Comparison of ENCODE assay signal across 25 cellular contexts in genomic region chr1:162590686-162591085, GRCh38.
"Had no signal": no experiment of that assay in that cellular context is flagged by ENCODE, and none has a peak within 500 bp of the region (broad histone marks: within the 10 kb centered on the region; RNA-seq: fewer than 3 reads in every experiment).

No MANE protein-coding gene starts in this region.

- H3K9me3 Mint-ChIP-seq: T-cell; T-helper 1 cell treated with Interleukin-12 subunit alpha and Interleukin-12 subunit beta and Interleukin-4 antibody, amounts not matched to agents 30 μg/mL and 1 μg/mL, for 36 hours had no signal

- DNase-seq: NCI-H1092; NCI-H1105 treated with DMSO at 0.1 percent for 48 hours; NCI-H1417 treated with DMSO at 0.1 percent for 48 hours; NCI-H146; NCI-H1694 treated with DMSO at 0.1 percent for 48 hours; NCI-H1930; NCI-H2081; NCI-H2107; NCI-H2227 treated with DMSO at 0.1 percent for 48 hours; NCI-H524; NCI-H526 treated with DMSO at 0.1 percent for 48 hours; NCI-H748 treated with DMSO at 0.1 percent for 48 hours; NK-92 treated with Interleukin-12 subunit alpha and Interleukin-12 subunit beta, amount 100 ng/mL, for 24 hours; PC-3; SHP77 treated with DMSO at 0.1 percent for 48 hours; SJCRH30; SK-N-SH; SW 1271; T-cell had no signal

- H3K9ac ChIP-seq: SK-N-SH had no signal

- H3K4me3 ChIP-seq: K562, SJCRH30 had no signal

- H3K9me3 ChIP-seq: SJCRH30, SK-N-SH had no signal

- H3K27me3 ChIP-seq: SJCRH30 had no signal

- H3K27ac ChIP-seq: HL-60, SJCRH30 had no signal

- H3K4me1 ChIP-seq: SJCRH30 had no signal

- H3K27me3 Mint-ChIP-seq: IgD-negative memory B cell, T-cell had no signal

- ATAC-seq: K562, Panc1, PC-3, Right ventricle myocardium inferior, T-cell had no signal

- H3K4me1 Mint-ChIP-seq: IgD-negative memory B cell, T-cell had no signal

- H3K4me2 ChIP-seq: SK-N-SH had no signal

- H3K4me3 Mint-ChIP-seq: IgD-negative memory B cell; T-cell; T-helper 1 cell treated with Interleukin-12 subunit alpha and Interleukin-12 subunit beta and Interleukin-4 antibody, amounts not matched to agents 30 μg/mL and 1 μg/mL, for 36 hours had no signal

- H3K27ac Mint-ChIP-seq: IgD-negative memory B cell; T-cell; T-helper 1 cell treated with Interleukin-12 subunit alpha and Interleukin-12 subunit beta and Interleukin-4 antibody, amounts not matched to agents 30 μg/mL and 1 μg/mL, for 36 hours had no signal
